ENCODE assay signal across 12 cellular contexts in genomic region chr22:23138584-23139469, GRCh38. TPM values are rescaled to one million over a fixed set of nuclear protein-coding genes. Genes with fewer than 3 reads are reported as not detected.
A peak's percentile ranks its signal among the peaks of the same experiment; 100 is the strongest.
DNase-seq lines count a peak whose midpoint lies in the region; ATAC-seq and TF ChIP-seq lines count a peak whose summit lies in the region.
"Had no signal": no experiment of that assay in that cellular context is flagged by ENCODE, and none has a peak within 500 bp of the region (broad histone marks: within the 10 kb centered on the region; RNA-seq: fewer than 3 reads in every experiment).

No MANE protein-coding gene starts in this region.

- H3K4me2 ChIP-seq in BLaER1, result peak overlapping the region; percentile 90
- peak overlapping the region; percentile 46 for H3K4me2 ChIP-seq in DOHH2 (ENCODE audit: low read length)

- ATAC-seq in memory B cell (ENCODE audit: low read depth), result no peak
- ATAC-seq in HG03139 (IDR thresholded peaks at IDR 0.05; ENCODE audit: unreplicated experiment), result no peak
- ATAC-seq: heart left ventricle had no signal

- H3K4me1 Mint-ChIP-seq in activated CD4-positive, alpha-beta memory T cell treated with anti-CD3 and anti-CD28 coated beads for 36 hours (ENCODE audit: low read depth), result peaks cover 52% of the 10 kb centered on the region
- H3K4me1 Mint-ChIP-seq in memory B cell, result peaks cover 25% of the 10 kb centered on the region

- peaks cover 3% of the 10 kb centered on the region; the same call in 1 of the 2 replicates for H3F3A ChIP-seq in DOHH2 (ENCODE audit: control insufficient read depth, insufficient read depth)

- H3K36me3 Mint-ChIP-seq in activated CD4-positive, alpha-beta memory T cell treated with anti-CD3 and anti-CD28 coated beads for 36 hours, result no peaks in the 10 kb centered on the region
- H3K36me3 Mint-ChIP-seq in memory B cell, result no peaks in the 10 kb centered on the region
- H3K36me3 Mint-ChIP-seq: brain had no signal

- intact Hi-C loops in activated CD4-positive, alpha-beta memory T cell treated with anti-CD3 and anti-CD28 coated beads for 36 hours (cut with micrococcal nuclease), result no loop called here
- intact Hi-C loops in cardiac septum (cut with DNase I), result no loop called here

- no peaks in the 10 kb centered on the region for H3K9me2 ChIP-seq in DOHH2 (replicated peaks; ENCODE audit: control insufficient read depth, low read length)

- POLR2A ChIA-PET in activated CD4-positive, alpha-beta memory T cell treated with anti-CD3 and anti-CD28 coated beads for 36 hours (lab: Charles Lee), result no interaction called here

- peak overlapping the region; percentile 56; the same call in 1 of the 2 replicates for H3K9ac ChIP-seq in BLaER1

- H3K36me3 ChIP-seq in BLaER1 (no peaks in the 10 kb centered on the region), DOHH2 (ENCODE audit: control insufficient read depth, low read length) (no peaks in the 10 kb centered on the region), brain microvascular endothelial cell (replicated peaks) (no peaks in the 10 kb centered on the region)
- H3K36me3 ChIP-seq: heart left ventricle, left ventricle myocardium inferior had no signal

- in situ Hi-C loops in brain microvascular endothelial cell (cut with HindIII; ENCODE audit: low pct_ligation_motif_present, low sequenced_read_pairs), result no loop called here

- no peaks in the 10 kb centered on the region for H3K79me2 ChIP-seq in DOHH2 (ENCODE audit: control insufficient read depth, low read length)

- H3K9me3 ChIP-seq in BLaER1, result no peaks in the 10 kb centered on the region
- H3K9me3 ChIP-seq in DOHH2 (ENCODE audit: control insufficient read depth, insufficient read depth, low read length), result no peaks in the 10 kb centered on the region
- H3K9me3 ChIP-seq: heart left ventricle, left ventricle myocardium inferior had no signal

- TF ChIP-seq CTCF in DOHH2 (IDR thresholded peaks at IDR 0.05; ENCODE audit: low read depth, low read length, poor library complexity, severe bottlenecking) (no peak), brain microvascular endothelial cell (IDR thresholded peaks at IDR 0.05; ENCODE audit: low read depth, low read length, missing control alignments) (no peak)

- CTCF ChIA-PET in activated CD4-positive, alpha-beta memory T cell treated with anti-CD3 and anti-CD28 coated beads for 36 hours (lab: Charles Lee), result interaction anchor here (0.8 to 3.4 kb wide), 6 partner anchors 10 to 184 kb away, joined by 3 to 17 read pairs (median 6); no protein-coding TSS in a partner anchor

- H3K4me3 ChIP-seq in BLaER1 (peak overlapping the region; percentile 44; the same call in 1 of the 2 replicates), DOHH2 (ENCODE audit: low read length) (peak overlapping the region; percentile 31; the same call in 1 of the 2 replicates), brain microvascular endothelial cell (ENCODE audit: low read depth, low read length) (no peak overlapping the region)
- H3K4me3 ChIP-seq: heart left ventricle, left ventricle myocardium inferior had no signal

- no peaks in the 10 kb centered on the region for H3K27me3 ChIP-seq in BLaER1
- H3K27me3 ChIP-seq in DOHH2 (ENCODE audit: control insufficient read depth, low read length), result no peaks in the 10 kb centered on the region
- peaks cover 5% of the 10 kb centered on the region for H3K27me3 ChIP-seq in brain microvascular endothelial cell (replicated peaks)

- H4K20me1 ChIP-seq in BLaER1, result peaks cover 8% of the 10 kb centered on the region
- no peaks in the 10 kb centered on the region for H4K20me1 ChIP-seq in DOHH2 (ENCODE audit: control insufficient read depth, insufficient read depth, low read depth, low read length)

- no peaks in the 10 kb centered on the region for H3K27me3 Mint-ChIP-seq in activated CD4-positive, alpha-beta memory T cell treated with anti-CD3 and anti-CD28 coated beads for 36 hours
- H3K27me3 Mint-ChIP-seq in memory B cell, result no peaks in the 10 kb centered on the region
- H3K27me3 Mint-ChIP-seq: brain had no signal

- peak overlapping the region; percentile 92 for H3K27ac Mint-ChIP-seq in activated CD4-positive, alpha-beta memory T cell treated with anti-CD3 and anti-CD28 coated beads for 36 hours
- H3K27ac Mint-ChIP-seq in memory B cell, result peak overlapping the region; percentile 96

- peaks cover 97% of the 10 kb centered on the region for H3K4me1 ChIP-seq in BLaER1
- peaks cover 64% of the 10 kb centered on the region for H3K4me1 ChIP-seq in DOHH2 (ENCODE audit: control insufficient read depth, low read length)

- DNase-seq in activated CD4-positive, alpha-beta memory T cell treated with anti-CD3 and anti-CD28 coated beads for 36 hours, result no peak
- DNase-seq in memory B cell (ENCODE audit: low spot score in 2 of 2), result no peak
- no peak for DNase-seq in ecto neural progenitor cell (ENCODE audit: low spot score)
- DNase-seq in brain microvascular endothelial cell, result no peak
- DNase-seq in cardiac septum (ENCODE audit: low spot score), result no peak
- DNase-seq: heart left ventricle; left ventricle myocardium inferior; stimulated activated naive CD4-positive, alpha-beta T cell treated with Interleukin-2 at 50 U/mL for 16 hours had no signal

- H3K9me3 Mint-ChIP-seq in activated CD4-positive, alpha-beta memory T cell treated with anti-CD3 and anti-CD28 coated beads for 36 hours, result no peaks in the 10 kb centered on the region
- no peaks in the 10 kb centered on the region for H3K9me3 Mint-ChIP-seq in memory B cell

- H3K27ac ChIP-seq in BLaER1, result peak overlapping the region; percentile 71
- H3K27ac ChIP-seq in DOHH2 (ENCODE audit: low read depth, low read length), result peak overlapping the region; percentile 43; the same call in 1 of the 2 replicates
- no peak overlapping the region for H3K27ac ChIP-seq in brain microvascular endothelial cell
- H3K27ac ChIP-seq: left ventricle myocardium inferior had no signal

- H3K4me3 Mint-ChIP-seq in activated CD4-positive, alpha-beta memory T cell treated with anti-CD3 and anti-CD28 coated beads for 36 hours, result no peak overlapping the region
- H3K4me3 Mint-ChIP-seq in memory B cell, result peak overlapping the region; percentile 69
- H3K4me3 Mint-ChIP-seq: brain had no signal

RNA-seq across cellular contexts. Expression of gene RSPH14, which starts 3.0 kb away (rescaled TPM):
- under 1 TPM in 1 of 2 experiments, not detected in 1; 0.46 TPM for total RNA-seq in activated CD4-positive, alpha-beta memory T cell treated with anti-CD3 and anti-CD28 coated beads for 36 hours
- not detected for total RNA-seq in cardiac septum
- total RNA-seq: heart left ventricle, left ventricle myocardium inferior had no signal

RNA-seq across cellular contexts. Expression of gene RAB36, which starts 6.5 kb away (rescaled TPM):
- under 1 TPM; 0.31 to 0.46 TPM for total RNA-seq in activated CD4-positive, alpha-beta memory T cell treated with anti-CD3 and anti-CD28 coated beads for 36 hours
- total RNA-seq in cardiac septum, result 0.70 TPM

RNA-seq across cellular contexts. Expression of gene BCR, which starts 41.5 kb away (rescaled TPM):
- total RNA-seq in activated CD4-positive, alpha-beta memory T cell treated with anti-CD3 and anti-CD28 coated beads for 36 hours, result 10 to 100 TPM; 60.4 to 69.0 TPM
- total RNA-seq in cardiac septum, result 24.3 TPM
